In the genomic region with DNA sequence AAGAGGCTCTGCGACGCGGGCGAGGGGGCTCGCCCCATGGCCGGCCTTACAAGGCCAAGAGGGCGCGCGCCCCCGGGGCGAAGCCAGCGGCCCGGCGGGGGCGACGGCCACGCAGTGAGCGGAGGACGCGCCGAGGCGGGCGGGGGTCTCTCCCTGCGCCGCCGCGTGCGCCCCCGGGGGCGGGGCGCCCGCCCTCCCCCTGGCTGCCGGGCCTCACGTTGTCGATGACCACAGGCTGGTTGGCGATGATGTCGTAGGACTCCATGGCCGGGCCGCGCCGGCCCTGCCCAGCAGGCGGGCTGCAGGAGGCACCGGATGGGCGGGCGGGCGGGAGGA, we compare ENCODE assay signal across 8 cellular contexts. TPM values are rescaled to one million over a fixed set of nuclear protein-coding genes. Genes with fewer than 3 reads are reported as not detected.
A peak's percentile ranks its signal among the peaks of the same experiment; 100 is the strongest.
DNase-seq lines count a peak whose midpoint lies in the region; ATAC-seq, FAIRE-seq and TF ChIP-seq lines count a peak whose summit lies in the region.

No MANE protein-coding gene starts in this region.

- TF ChIP-seq CTCF in kidney (IDR thresholded peaks at IDR 0.05; ENCODE audit: borderline replicate concordance, extremely low read depth, insufficient read depth) = no peak
- no peak for TF ChIP-seq CTCF in thyroid gland (IDR thresholded peaks at IDR 0.05)

- peaks cover 6 to 18% of the 10 kb centered on the region in 2 donors for H3K4me1 ChIP-seq in kidney (ENCODE audit: control insufficient read depth in 1 of 2, insufficient read depth in 1 of 2, low read depth in 1 of 2, low read length in 2 of 2)
- H3K4me1 ChIP-seq in thyroid gland = peaks cover 18 to 25% of the 10 kb centered on the region in 2 donors

- H3K4me3 ChIP-seq in kidney (ENCODE audit: low read length in 2 of 2) = peak overlapping the region; percentile 81 to 85
- H3K4me3 ChIP-seq in thyroid gland (replicated peaks in 1 of 3) = peak overlapping the region; percentile 58 to 73 (median 59)

- H3K9me3 Mint-ChIP-seq in activated T-cell treated with anti-CD3 and anti-CD28 coated beads, Interleukin-2, amount 50 U/mL, for 4 hours = no peaks in the 10 kb centered on the region
- H3K9me3 Mint-ChIP-seq in activated CD8-positive, alpha-beta T cell treated with anti-CD3 and anti-CD28 coated beads, Interleukin-2, amount 10 ng/mL, durations not matched to agents 7 days and 5 days (ENCODE audit: insufficient read depth) = no peaks in the 10 kb centered on the region

- no peaks in the 10 kb centered on the region for H3K27me3 Mint-ChIP-seq in activated T-cell treated with anti-CD3 and anti-CD28 coated beads, Interleukin-2, amount 50 U/mL, for 4 hours (ENCODE audit: low read depth)
- no peaks in the 10 kb centered on the region for H3K27me3 Mint-ChIP-seq in activated CD8-positive, alpha-beta T cell treated with anti-CD3 and anti-CD28 coated beads, Interleukin-2, amount 10 ng/mL, durations not matched to agents 7 days and 5 days (ENCODE audit: low read depth)

- POLR2A ChIA-PET in activated CD8-positive, alpha-beta T cell treated with anti-CD3 and anti-CD28 coated beads, Interleukin-2, amount 10 ng/mL, durations not matched to agents 7 days and 5 days (lab: Charles Lee) = interaction anchor here (0.7 to 7.9 kb wide), 8 partner anchors 10 to 74 kb away, joined by 3 to 187 read pairs (median 3); partner anchors contain the start of genes ANKRD36B and COX5B

- H3K4me1 Mint-ChIP-seq in activated T-cell treated with anti-CD3 and anti-CD28 coated beads, Interleukin-2, amount 50 U/mL, for 4 hours (ENCODE audit: low read depth) = peaks cover 27% of the 10 kb centered on the region
- peaks cover 32% of the 10 kb centered on the region for H3K4me1 Mint-ChIP-seq in activated CD8-positive, alpha-beta T cell treated with anti-CD3 and anti-CD28 coated beads, Interleukin-2, amount 10 ng/mL, durations not matched to agents 7 days and 5 days (ENCODE audit: low read depth)

- H3K36me3 ChIP-seq in kidney (ENCODE audit: control insufficient read depth in 1 of 2, insufficient read depth in 2 of 2, low read length in 2 of 2) = peaks cover 2 to 5% of the 10 kb centered on the region in 2 donors
- H3K36me3 ChIP-seq in thyroid gland = peaks cover 6 to 8% of the 10 kb centered on the region in 2 donors

- CTCF ChIA-PET in activated CD8-positive, alpha-beta T cell treated with anti-CD3 and anti-CD28 coated beads, Interleukin-2, amount 10 ng/mL, durations not matched to agents 7 days and 5 days (lab: Charles Lee) = interaction anchor here (0.6 to 4.6 kb wide), 13 partner anchors 9 to 73 kb away, joined by 3 to 84 read pairs (median 15); partner anchors contain the start of genes ANKRD36B and COX5B

- H3K4me3 Mint-ChIP-seq in activated T-cell treated with anti-CD3 and anti-CD28 coated beads, Interleukin-2, amount 50 U/mL, for 4 hours = peak overlapping the region; percentile 97
- H3K4me3 Mint-ChIP-seq in activated CD8-positive, alpha-beta T cell treated with anti-CD3 and anti-CD28 coated beads, Interleukin-2, amount 10 ng/mL, durations not matched to agents 7 days and 5 days = peak overlapping the region; percentile 98

- peak in 1 of 2 donors; percentile 24 for TF ChIP-seq POLR2A in thyroid gland (IDR thresholded peaks at IDR 0.05)

- DNase-seq in activated T-cell treated with anti-CD3 and anti-CD28 coated beads, Interleukin-2, amount 50 U/mL, for 4 hours = no peak
- DNase-seq in activated T-cell treated with anti-CD3 and anti-CD28 coated beads for 4 hours (no peak), kidney (no peak), thyroid gland (no peak), hippocampal formation (lab: John Stamatoyannopoulos, UW) (no peak), NCI-H446 treated with DMSO at 0.1 percent for 48 hours (lab: John Stamatoyannopoulos, UW) (no peak)
- no peak for DNase-seq in activated CD8-positive, alpha-beta T cell treated with anti-CD3 and anti-CD28 coated beads, Interleukin-2, amount 10 ng/mL, durations not matched to agents 7 days and 5 days

- peak overlapping the region; percentile 99 for H3K27ac Mint-ChIP-seq in activated CD8-positive, alpha-beta T cell treated with anti-CD3 and anti-CD28 coated beads, Interleukin-2, amount 10 ng/mL, durations not matched to agents 7 days and 5 days

- H3K9ac ChIP-seq in kidney (ENCODE audit: low read length in 2 of 2) = peak overlapping the region; percentile 21 to 98

- H3K27ac ChIP-seq in kidney (ENCODE audit: low read depth in 2 of 2, low read length in 2 of 2) (peak overlapping the region; percentile 71 to 93), thyroid gland (peak overlapping the region; percentile 70 to 99 (median 96))

- H3K36me3 Mint-ChIP-seq in activated T-cell treated with anti-CD3 and anti-CD28 coated beads, Interleukin-2, amount 50 U/mL, for 4 hours (ENCODE audit: insufficient read depth) = peaks cover 8% of the 10 kb centered on the region
- H3K36me3 Mint-ChIP-seq in activated CD8-positive, alpha-beta T cell treated with anti-CD3 and anti-CD28 coated beads, Interleukin-2, amount 10 ng/mL, durations not matched to agents 7 days and 5 days (ENCODE audit: low read depth) = peaks cover 11% of the 10 kb centered on the region

- WGBS in thyroid gland, 2 donors = no CpG with 5 or more reads among the region's 46 CpGs

- no peaks in the 10 kb centered on the region for H3K27me3 ChIP-seq in thyroid gland

- no peak for FAIRE-seq in kidney (lab: Jason Lieb, UNC)

- no peak for ATAC-seq in activated T-cell treated with anti-CD3 and anti-CD28 coated beads, Interleukin-2, amount 50 U/mL, for 4 hours
- ATAC-seq in activated CD8-positive, alpha-beta T cell treated with anti-CD3 and anti-CD28 coated beads, Interleukin-2, amount 10 ng/mL, durations not matched to agents 7 days and 5 days = no peak
- no peak for ATAC-seq in HG03460 (IDR thresholded peaks at IDR 0.05; ENCODE audit: unreplicated experiment)

- intact Hi-C loops in kidney (cut with DNase I) (no loop called here), thyroid gland (cut with DNase I) (no loop called here)

- H3K9me3 ChIP-seq in kidney (ENCODE audit: control insufficient read depth in 1 of 2, low read length in 2 of 2) (no peaks in the 10 kb centered on the region), thyroid gland (no peaks in the 10 kb centered on the region)

RNA-seq across cellular contexts. Expression of gene ACTR1B, which starts 0.2 kb away (rescaled TPM):
- 10 to 100 TPM; 66.3 to 70.7 (median 67.1) TPM for total RNA-seq in activated T-cell treated with anti-CD3 and anti-CD28 coated beads, Interleukin-2, amount 50 U/mL, for 4 hours
- total RNA-seq in activated CD8-positive, alpha-beta T cell treated with anti-CD3 and anti-CD28 coated beads, Interleukin-2, amount 10 ng/mL, durations not matched to agents 7 days and 5 days = 10 to 100 TPM; 73.2 to 74.3 TPM
- 76.7 TPM for total RNA-seq in kidney
- polyA plus RNA-seq in kidney (ENCODE audit: insufficient read depth, low read depth, low replicate concordance) = 62.4 TPM
- 100 to 1,000 TPM in 1 of 4 donors, 10 to 100 TPM in 3; 64.9 to 106 (median 76.3) TPM for total RNA-seq in thyroid gland

RNA-seq across cellular contexts. Expression of gene C2orf92, which starts 5.9 kb away (rescaled TPM):
- total RNA-seq in activated T-cell treated with anti-CD3 and anti-CD28 coated beads, Interleukin-2, amount 50 U/mL, for 4 hours = 1 to 10 TPM; 3.3 to 4.4 (median 4.0) TPM
- total RNA-seq in activated CD8-positive, alpha-beta T cell treated with anti-CD3 and anti-CD28 coated beads, Interleukin-2, amount 10 ng/mL, durations not matched to agents 7 days and 5 days = 1 to 10 TPM; 4.0 to 5.5 TPM
- total RNA-seq in kidney (7.3 TPM), thyroid gland (10 to 100 TPM in 3 of 4 donors, 1 to 10 TPM in 1; 9.8 to 36.5 (median 30.7) TPM)
- 3.3 TPM for polyA plus RNA-seq in kidney (ENCODE audit: insufficient read depth, low read depth, low replicate concordance)

RNA-seq across cellular contexts. Expression of gene COX5B, which starts 17.7 kb away (rescaled TPM):
- 100 to 1,000 TPM; 198 to 216 (median 215) TPM for total RNA-seq in activated T-cell treated with anti-CD3 and anti-CD28 coated beads, Interleukin-2, amount 50 U/mL, for 4 hours
- 100 to 1,000 TPM; 215 to 216 TPM for total RNA-seq in activated CD8-positive, alpha-beta T cell treated with anti-CD3 and anti-CD28 coated beads, Interleukin-2, amount 10 ng/mL, durations not matched to agents 7 days and 5 days
- total RNA-seq in kidney = 238 TPM
- 1,246 TPM for polyA plus RNA-seq in kidney (ENCODE audit: insufficient read depth, low read depth, low replicate concordance)
- 100 to 1,000 TPM; 216 to 731 (median 586) TPM for total RNA-seq in thyroid gland

RNA-seq across cellular contexts. Expression of gene ZAP70, which starts 49.8 kb away (rescaled TPM):
- 100 to 1,000 TPM; 156 to 194 (median 186) TPM for total RNA-seq in activated T-cell treated with anti-CD3 and anti-CD28 coated beads, Interleukin-2, amount 50 U/mL, for 4 hours
- 100 to 1,000 TPM; 268 to 297 TPM for total RNA-seq in activated CD8-positive, alpha-beta T cell treated with anti-CD3 and anti-CD28 coated beads, Interleukin-2, amount 10 ng/mL, durations not matched to agents 7 days and 5 days
- 15.0 TPM for total RNA-seq in kidney
- polyA plus RNA-seq in kidney (ENCODE audit: insufficient read depth, low read depth, low replicate concordance) = 0.37 TPM
- 1 to 10 TPM; 4.0 to 7.6 (median 4.4) TPM for total RNA-seq in thyroid gland
